In the genomic region with DNA sequence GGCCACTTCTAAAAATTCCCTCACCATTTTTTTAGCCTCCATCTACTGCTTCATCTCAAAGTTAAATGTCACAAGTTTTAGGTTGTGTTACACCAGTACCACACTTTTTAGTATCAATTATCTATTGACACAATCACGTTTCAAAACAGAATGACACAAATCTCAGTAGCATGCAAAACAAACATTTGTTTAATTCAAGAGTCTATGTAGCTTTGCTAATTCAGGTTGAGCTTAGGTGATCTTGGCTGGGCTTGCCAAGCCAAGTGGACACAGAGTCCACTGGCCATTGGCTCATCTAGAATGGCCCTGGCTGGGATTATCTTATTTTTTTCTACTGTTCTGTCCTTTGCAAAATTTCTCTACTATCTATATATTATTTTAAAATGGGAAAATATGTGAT, we compare ENCODE assay signal across 17 cellular contexts.
DNase-seq lines count a peak whose midpoint lies in the region; ATAC-seq and TF ChIP-seq lines count a peak whose summit lies in the region.
"Had no signal": no experiment of that assay in that cellular context is flagged by ENCODE, and none has a peak within 500 bp of the region (broad histone marks: within the 10 kb centered on the region; RNA-seq: fewer than 3 reads in every experiment).

No MANE protein-coding gene starts in this region.

- H3K36me3 Mint-ChIP-seq in activated CD4-positive, alpha-beta T cell treated with anti-CD3 and anti-CD28 coated beads for 36 hours (ENCODE audit: low read depth): no peaks in the 10 kb centered on the region
- peaks cover 3% of the 10 kb centered on the region for H3K36me3 Mint-ChIP-seq in osteocyte (ENCODE audit: unreplicated experiment)

- CTCF ChIA-PET in activated CD4-positive, alpha-beta T cell treated with anti-CD3 and anti-CD28 coated beads for 36 hours (lab: Charles Lee): interaction anchor here (2.8 to 5.2 kb wide), 3 partner anchors 13 to 162 kb away, joined by 7 to 35 read pairs (median 9); a partner anchor contains a TSS

- H3K4me1 Mint-ChIP-seq in activated CD4-positive, alpha-beta T cell treated with anti-CD3 and anti-CD28 coated beads for 36 hours: peaks cover 14% of the 10 kb centered on the region
- peaks cover 9% of the 10 kb centered on the region for H3K4me1 Mint-ChIP-seq in osteocyte (ENCODE audit: unreplicated experiment)

- TF ChIP-seq CTCF in coronary artery (IDR thresholded peaks at IDR 0.05): no peak
- TF ChIP-seq CTCF in neutrophil (IDR thresholded peaks at IDR 0.05): no peak
- TF ChIP-seq CTCF in tibial artery (IDR thresholded peaks at IDR 0.05): no peak
- no peak for TF ChIP-seq CTCF in osteocyte (IDR thresholded peaks at IDR 0.05)

- H3K27ac ChIP-seq in coronary artery (peak overlapping the region; percentile 64 to 83), neutrophil (peak overlapping the region; percentile 10), tibial artery (peak overlapping the region; percentile 68 to 77)
- H3K27ac ChIP-seq: 22Rv1, BLaER1, HL-60 had no signal

- peaks cover 13 to 18% of the 10 kb centered on the region in 2 experiments for H3K4me1 ChIP-seq in neutrophil (ENCODE audit: control insufficient read depth in 1 of 2, insufficient read depth in 1 of 2, low read depth in 1 of 2, low read length in 1 of 2)
- H3K4me1 ChIP-seq in tibial artery: peaks cover 0 to 57% (median 16%) of the 10 kb centered on the region in 4 donors
- H3K4me1 ChIP-seq: BLaER1, Caco-2, HAP-1 had no signal

- H3K4me3 ChIP-seq in coronary artery (no peak overlapping the region), neutrophil (ENCODE audit: low read depth in 1 of 2, low read length in 1 of 2) (no peak overlapping the region), tibial artery (no peak overlapping the region)
- H3K4me3 ChIP-seq: BLaER1, HAP-1 had no signal

- H3K27me3 Mint-ChIP-seq in activated CD4-positive, alpha-beta T cell treated with anti-CD3 and anti-CD28 coated beads for 36 hours: no peaks in the 10 kb centered on the region
- H3K27me3 Mint-ChIP-seq in osteocyte (ENCODE audit: unreplicated experiment): no peaks in the 10 kb centered on the region

- DNase-seq in activated CD4-positive, alpha-beta T cell treated with anti-CD3 and anti-CD28 coated beads for 36 hours: no peak
- no peak for DNase-seq in activated CD4-positive, alpha-beta T cell treated with anti-CD3 and anti-CD28 coated beads, Interleukin-2, amount 50 U/mL, for 4 hours
- DNase-seq in coronary artery (ENCODE audit: low spot score) (no peak), tibial artery (no peak), osteocyte (ENCODE audit: extremely low spot score, unreplicated experiment) (no peak)
- DNase-seq: AML-193; Caco-2; CD8-positive, alpha-beta memory T cell; DND-41; GDM1 had no signal

- no peaks in the 10 kb centered on the region for H3K9me3 Mint-ChIP-seq in activated CD4-positive, alpha-beta T cell treated with anti-CD3 and anti-CD28 coated beads for 36 hours (ENCODE audit: low read depth)
- no peaks in the 10 kb centered on the region for H3K9me3 Mint-ChIP-seq in osteocyte (ENCODE audit: unreplicated experiment)
- H3K9me3 Mint-ChIP-seq: CD8-positive, alpha-beta memory T cell had no signal

- no peaks in the 10 kb centered on the region for H3K36me3 ChIP-seq in neutrophil
- no peaks in the 10 kb centered on the region for H3K36me3 ChIP-seq in tibial artery
- H3K36me3 ChIP-seq: BLaER1, HAP-1 had no signal

- intact Hi-C loops in activated CD4-positive, alpha-beta T cell treated with anti-CD3 and anti-CD28 coated beads for 36 hours (cut with DNase I, micrococcal nuclease): no loop called here
- intact Hi-C loops in tibial artery (cut with DNase I; ENCODE audit: low total_unique reads): no loop called here

- POLR2A ChIA-PET in activated CD4-positive, alpha-beta T cell treated with anti-CD3 and anti-CD28 coated beads for 36 hours (lab: Charles Lee): no interaction called here

- H3K27me3 ChIP-seq in neutrophil (no peaks in the 10 kb centered on the region), tibial artery (no peaks in the 10 kb centered on the region)
- H3K27me3 ChIP-seq: BLaER1 had no signal

- no peak for ATAC-seq in activated CD4-positive, alpha-beta T cell treated with anti-CD3 and anti-CD28 coated beads for 36 hours
- no peak for ATAC-seq in HG02938 (IDR thresholded peaks at IDR 0.05; ENCODE audit: unreplicated experiment)
- no peak for ATAC-seq in GM21619 (IDR thresholded peaks at IDR 0.05; ENCODE audit: unreplicated experiment)

- peak overlapping the region; percentile 9 for H3K27ac Mint-ChIP-seq in activated CD4-positive, alpha-beta T cell treated with anti-CD3 and anti-CD28 coated beads for 36 hours
- no peak overlapping the region for H3K27ac Mint-ChIP-seq in osteocyte (ENCODE audit: unreplicated experiment)
- H3K27ac Mint-ChIP-seq: CD8-positive, alpha-beta memory T cell had no signal

- H3K4me3 Mint-ChIP-seq in activated CD4-positive, alpha-beta T cell treated with anti-CD3 and anti-CD28 coated beads for 36 hours: no peak overlapping the region
- H3K4me3 Mint-ChIP-seq in osteocyte (ENCODE audit: unreplicated experiment): no peak overlapping the region
- H3K4me3 Mint-ChIP-seq: CD8-positive, alpha-beta memory T cell had no signal

- H3K9me3 ChIP-seq in neutrophil: no peaks in the 10 kb centered on the region
- H3K9me3 ChIP-seq in tibial artery: no peaks in the 10 kb centered on the region
- H3K9me3 ChIP-seq: Caco-2, HAP-1 had no signal

Comparison
In these comparisons a context has a peak if more than half of its experiments do, and no peak if none do; other contexts are left out.
1. H3K27ac ChIP-seq: peak in every context shown above with its lines; median percentile 74 in coronary artery; 72 in tibial artery; 10 in neutrophil.